ENCODE assay signal across 8 cellular contexts in genomic region chr10:74823791-74824183, GRCh38. TPM values are rescaled to one million over a fixed set of nuclear protein-coding genes. Genes with fewer than 3 reads are reported as not detected.
DNase-seq lines count a peak whose midpoint lies in the region; ATAC-seq and TF ChIP-seq lines count a peak whose summit lies in the region.

No MANE protein-coding gene starts in this region.

- peak overlapping the region; percentile 86; the same call in 1 of the 2 replicates for H3K4me3 ChIP-seq in AG10803 (ENCODE audit: low read length)
- H3K4me3 ChIP-seq in HEK293 (ENCODE audit: low read depth, low read length), result no peak overlapping the region
- peak overlapping the region in 1 of 2 donors; percentile 93 for H3K4me3 ChIP-seq in ascending aorta
- no peak overlapping the region for H3K4me3 ChIP-seq in PC-9

- H3K27ac ChIP-seq in HEK293 (ENCODE audit: extremely low read depth, low read depth, low read length) (peak overlapping the region; percentile 99), ascending aorta (peak overlapping the region; percentile 91), PC-9 (no peak overlapping the region)

- peak overlapping the region; percentile 85 for H3K4me3 Mint-ChIP-seq in natural killer cell treated with Interleukin-12 subunit alpha and Interleukin-12 subunit beta and Interleukin-15 and Interleukin-18, amount 100 ng/mL, for 72 hours

- no peaks in the 10 kb centered on the region for H3K27me3 ChIP-seq in ascending aorta
- no peaks in the 10 kb centered on the region for H3K27me3 ChIP-seq in PC-9 (ENCODE audit: insufficient read depth, low read depth)

- H3K79me2 ChIP-seq in PC-9 (ENCODE audit: low read depth), result peaks cover 19% of the 10 kb centered on the region

- H3F3A ChIP-seq in PC-9 (ENCODE audit: insufficient read depth, low read depth), result peaks cover 27% of the 10 kb centered on the region; the same call in 1 of the 2 replicates

- peak overlapping the region; percentile 55 to 70 for H3K27ac Mint-ChIP-seq in natural killer cell treated with Interleukin-12 subunit alpha and Interleukin-12 subunit beta and Interleukin-15 and Interleukin-18, amount 100 ng/mL, for 72 hours

- POLR2A ChIA-PET in HEK293 (lab: Yijun Ruan, JAX) (interaction anchor here (0.6 to 1.0 kb wide), 2 partner anchors 54 to 98 kb away, joined by 3 to 5 read pairs; no protein-coding TSS in a partner anchor), PC-9 (lab: Charles Lee; ENCODE audit: unreplicated experiment) (no interaction called here)

- intact Hi-C loops in ascending aorta (cut with DNase I) (loop anchor here (2.0 kb wide), 2 partner anchors 101 to 411 kb away; partner anchors contain the start of gene COMTD1), PC-9 (cut with micrococcal nuclease; ENCODE audit: unreplicated experiment) (loop anchor here (10.0 kb wide), 1 partner anchor 559 kb away; no protein-coding TSS in a partner anchor)

- no peaks in the 10 kb centered on the region for H3K9me3 ChIP-seq in HEK293 (ENCODE audit: control insufficient read depth, insufficient read depth, low read depth, low read length)
- no peaks in the 10 kb centered on the region for H3K9me3 ChIP-seq in ascending aorta
- no peaks in the 10 kb centered on the region for H3K9me3 ChIP-seq in PC-9 (ENCODE audit: insufficient read depth, low read depth)

- no peak overlapping the region for H2AFZ ChIP-seq in PC-9

- DNase-seq in AG10803 (ENCODE audit: low read depth) (no peak), ascending aorta (ENCODE audit: low spot score in 2 of 2) (no peak), PC-9 (no peak), epidermal melanocyte (ENCODE audit: insufficient read length, low spot score) (no peak), COLO829 (ENCODE audit: low spot score) (no peak)
- no peak for DNase-seq in natural killer cell treated with Interleukin-12 subunit alpha and Interleukin-12 subunit beta and Interleukin-15 and Interleukin-18, amount 100 ng/mL, for 72 hours (ENCODE audit: low spot score)

- no peaks in the 10 kb centered on the region for H3K27me3 Mint-ChIP-seq in natural killer cell treated with Interleukin-12 subunit alpha and Interleukin-12 subunit beta and Interleukin-15 and Interleukin-18, amount 100 ng/mL, for 72 hours

- no peaks in the 10 kb centered on the region for H3K36me3 Mint-ChIP-seq in natural killer cell treated with Interleukin-12 subunit alpha and Interleukin-12 subunit beta and Interleukin-15 and Interleukin-18, amount 100 ng/mL, for 72 hours

- peaks cover 6% of the 10 kb centered on the region; the same call in 1 of the 2 replicates for H4K20me1 ChIP-seq in PC-9 (ENCODE audit: insufficient read depth)

- H3K36me3 ChIP-seq in HEK293 (ENCODE audit: control insufficient read depth in 2 of 2, insufficient read depth in 1 of 2, low read length in 2 of 2), result no peaks in the 10 kb centered on the region
- H3K36me3 ChIP-seq in ascending aorta, result no peaks in the 10 kb centered on the region
- no peaks in the 10 kb centered on the region for H3K36me3 ChIP-seq in PC-9 (ENCODE audit: low read depth)

- peaks cover 19 to 22% of the 10 kb centered on the region in 2 donors for H3K4me1 Mint-ChIP-seq in natural killer cell treated with Interleukin-12 subunit alpha and Interleukin-12 subunit beta and Interleukin-15 and Interleukin-18, amount 100 ng/mL, for 72 hours (ENCODE audit: low read depth in 2 of 2)

- TF ChIP-seq CTCF in AG10803 (conservative IDR thresholded peaks at IDR 0.05; ENCODE audit: low read length) (no peak), HEK293 (tag by site-specific recombination; IDR thresholded peaks at IDR 0.05) (no peak), ascending aorta (IDR thresholded peaks at IDR 0.05) (no peak), PC-9 (conservative IDR thresholded peaks at IDR 0.05) (no peak)

- no peak for ATAC-seq in natural killer cell treated with Interleukin-12 subunit alpha and Interleukin-12 subunit beta and Interleukin-15 and Interleukin-18, amount 100 ng/mL, for 72 hours
- ATAC-seq in GM18861 (IDR thresholded peaks at IDR 0.05; ENCODE audit: unreplicated experiment), result no peak

- H3K4me2 ChIP-seq in PC-9, result no peak overlapping the region

- BruUV-seq in PC-9 (replicated peaks; lab: Mats Ljungman, UMichigan), result no TSS peak

- H3K9me3 Mint-ChIP-seq in natural killer cell treated with Interleukin-12 subunit alpha and Interleukin-12 subunit beta and Interleukin-15 and Interleukin-18, amount 100 ng/mL, for 72 hours, result peaks cover 3% of the 10 kb centered on the region

- H3K4me1 ChIP-seq in HEK293 (ENCODE audit: control insufficient read depth, insufficient read depth, low read length) (peaks cover 29% of the 10 kb centered on the region), ascending aorta (peaks cover 14 to 36% of the 10 kb centered on the region in 2 donors), PC-9 (replicated peaks; ENCODE audit: insufficient read depth) (peaks cover 22% of the 10 kb centered on the region)

- CTCF ChIA-PET in HEK293 (lab: Yijun Ruan, JAX) (interaction anchor here (1.2 to 1.3 kb wide), 2 partner anchors 85 to 124 kb away, joined by 3 to 4 read pairs; no protein-coding TSS in a partner anchor), PC-9 (lab: Charles Lee) (no interaction called here)

- H3K9me2 ChIP-seq in PC-9 (ENCODE audit: insufficient read depth), result no peaks in the 10 kb centered on the region

TF ChIP-seq in HEK293, 187 proteins besides CTCF, POLR2A, EP300 and RAD21 (continues in another document):
- TF ChIP-seq ZBTB44 (tag by site-specific recombination; IDR thresholded peaks at IDR 0.05) (peak; percentile 75), ZNF514 (tag by site-specific recombination; IDR thresholded peaks at IDR 0.05) (no peak), OSR2 (tag by site-specific recombination; IDR thresholded peaks at IDR 0.05) (peak; percentile 89; the same call in 1 of the 2 replicates), ZBTB8A (tag by site-specific recombination; IDR thresholded peaks at IDR 0.05) (peak; percentile 37; the same call in 1 of the 2 replicates), ZNF621 (tag by site-specific recombination; IDR thresholded peaks at IDR 0.05) (no peak), ZNF549 (tag by site-specific recombination; IDR thresholded peaks at IDR 0.05) (no peak), ZNF600 (tag by site-specific recombination; IDR thresholded peaks at IDR 0.05) (no peak), ZNF155 (tag by site-specific recombination; IDR thresholded peaks at IDR 0.05) (no peak), ZNF664 (tag by site-specific recombination; IDR thresholded peaks at IDR 0.05) (no peak), ZNF202 (tag by site-specific recombination; IDR thresholded peaks at IDR 0.05; ENCODE audit: borderline replicate concordance) (no peak), ZNF280C (tag by site-specific recombination; IDR thresholded peaks at IDR 0.05) (no peak), ZBTB6 (tag by site-specific recombination; IDR thresholded peaks at IDR 0.05) (no peak), SCRT1 (tag by site-specific recombination; IDR thresholded peaks at IDR 0.05; ENCODE audit: borderline replicate concordance) (no peak)

RNA-seq across cellular contexts. Expression of gene KAT6B, which starts 2.6 kb away (rescaled TPM):
- total RNA-seq in ascending aorta (41.1 TPM), PC-9 (2021) (26.3 and 30.9 TPM in 2 replicates)
- total RNA-seq in natural killer cell treated with Interleukin-12 subunit alpha and Interleukin-12 subunit beta and Interleukin-15 and Interleukin-18, amount 100 ng/mL, for 72 hours, result 10 to 100 TPM; 26.7 to 27.9 TPM
